Comparison of ENCODE assay signal across 1 cellular context in genomic region chr11:90216611-90217010, GRCh38.
TF ChIP-seq lines count a peak whose summit lies in the region.

No MANE protein-coding gene starts in this region.

TF ChIP-seq in WTC11, 78 proteins besides CTCF, POLR2A, EP300 and RAD21 (continued from another document):
- TF ChIP-seq ARID4B (CRISPR knock-in tag; IDR thresholded peaks at IDR 0.05; ENCODE audit: borderline replicate concordance): no peak
- no peak for TF ChIP-seq ZNF396 (CRISPR knock-in tag; IDR thresholded peaks at IDR 0.05; ENCODE audit: borderline replicate concordance)
- TF ChIP-seq ZNF232 (CRISPR knock-in tag; IDR thresholded peaks at IDR 0.05): no peak
- no peak for TF ChIP-seq SOX15 (CRISPR knock-in tag; IDR thresholded peaks at IDR 0.05)
- TF ChIP-seq ELF4 (CRISPR knock-in tag; IDR thresholded peaks at IDR 0.05; ENCODE audit: low read depth): no peak
- TF ChIP-seq ATF6 (CRISPR knock-in tag; IDR thresholded peaks at IDR 0.05): no peak
- TF ChIP-seq FOXJ3 (CRISPR knock-in tag; IDR thresholded peaks at IDR 0.05; ENCODE audit: borderline replicate concordance): no peak
- TF ChIP-seq NR3C1 (CRISPR knock-in tag; conservative IDR thresholded peaks at IDR 0.05; ENCODE audit: low read depth): no peak
- no peak for TF ChIP-seq SMAD3 (CRISPR knock-in tag; IDR thresholded peaks at IDR 0.05; ENCODE audit: borderline replicate concordance)
- TF ChIP-seq STAT6 (CRISPR knock-in tag; conservative IDR thresholded peaks at IDR 0.05; ENCODE audit: low read depth): no peak
- no peak for TF ChIP-seq ZNF532 (CRISPR knock-in tag; IDR thresholded peaks at IDR 0.05; ENCODE audit: borderline replicate concordance)
- no peak for TF ChIP-seq TCF7 (CRISPR knock-in tag; IDR thresholded peaks at IDR 0.05; ENCODE audit: low read depth)
